ENCODE assay signal across 8 cellular contexts in genomic region chr13:72726721-72727416, GRCh38.
DNase-seq lines count a peak whose midpoint lies in the region; ATAC-seq and FAIRE-seq lines count a peak whose summit lies in the region.

No MANE protein-coding gene starts in this region.

- H3K27ac Mint-ChIP-seq in activated naive CD8-positive, alpha-beta T cell treated with anti-CD3 and anti-CD28 coated beads, Interleukin-2, amount 50 U/mL, for 24 hours = peak overlapping the region; percentile 89

- no peak overlapping the region for H3K27ac ChIP-seq in iPS-18a (ENCODE audit: low read length)

- no peak for FAIRE-seq in RCC 7860 (lab: Jason Lieb, UNC)

- DNase-seq in DMS153 (lab: John Stamatoyannopoulos, UW) (peak; percentile 3), SIG-M5 treated with dmso at 0.1 percent for 504 hours (lab: John Stamatoyannopoulos, UW; ENCODE audit: unreplicated experiment) (peak; percentile 51), RCC 7860 (ENCODE audit: low spot score) (no peak)
- DNase-seq in activated naive CD8-positive, alpha-beta T cell treated with anti-CD3 and anti-CD28 coated beads, Interleukin-2, amount 50 U/mL, for 24 hours = peak; percentile 55
- DNase-seq in stimulated activated CD4-positive, alpha-beta T cell treated with anti-CD3 and anti-CD28 coated beads, Interleukin-12 subunit alpha, Interleukin-12 subunit beta, amount 100 ng/mL, for 48 hours (ENCODE audit: low read depth in 2 of 3, low spot score in 1 of 3) = peak; percentile 13 to 42 (median 15)

- no peaks in the 10 kb centered on the region for H3K9me3 ChIP-seq in iPS-18a (ENCODE audit: control insufficient read depth, low read depth, low read length)

- H3K9ac ChIP-seq in iPS-18a (ENCODE audit: low read length) = peak overlapping the region; percentile 65

- no peaks in the 10 kb centered on the region for H3K9me3 Mint-ChIP-seq in activated naive CD8-positive, alpha-beta T cell treated with anti-CD3 and anti-CD28 coated beads, Interleukin-2, amount 50 U/mL, for 24 hours

- H3K4me3 Mint-ChIP-seq in activated naive CD8-positive, alpha-beta T cell treated with anti-CD3 and anti-CD28 coated beads, Interleukin-2, amount 50 U/mL, for 24 hours = peak overlapping the region; percentile 89

- no peaks in the 10 kb centered on the region for H3K4me1 ChIP-seq in iPS-18a (ENCODE audit: control insufficient read depth, low read depth, low read length)

- H3K4me1 Mint-ChIP-seq in activated naive CD8-positive, alpha-beta T cell treated with anti-CD3 and anti-CD28 coated beads, Interleukin-2, amount 50 U/mL, for 24 hours = peaks cover 57% of the 10 kb centered on the region

- peaks cover 10% of the 10 kb centered on the region for H3K36me3 ChIP-seq in iPS-18a (ENCODE audit: control insufficient read depth, low read depth, low read length)

- peak overlapping the region; percentile 83 for H3K4me3 ChIP-seq in iPS-18a (ENCODE audit: low read length)

- peaks cover 2% of the 10 kb centered on the region for H3K27me3 Mint-ChIP-seq in activated naive CD8-positive, alpha-beta T cell treated with anti-CD3 and anti-CD28 coated beads, Interleukin-2, amount 50 U/mL, for 24 hours

- ATAC-seq in GM19455 (IDR thresholded peaks at IDR 0.05; ENCODE audit: unreplicated experiment) (peak; percentile 35), HG03469 (IDR thresholded peaks at IDR 0.05; ENCODE audit: unreplicated experiment) (peak; percentile 6)
- peak; percentile 20 for ATAC-seq in activated naive CD8-positive, alpha-beta T cell treated with anti-CD3 and anti-CD28 coated beads, Interleukin-2, amount 50 U/mL, for 24 hours

- peaks cover 52% of the 10 kb centered on the region for H3K36me3 Mint-ChIP-seq in activated naive CD8-positive, alpha-beta T cell treated with anti-CD3 and anti-CD28 coated beads, Interleukin-2, amount 50 U/mL, for 24 hours (ENCODE audit: low read depth)

- no peaks in the 10 kb centered on the region for H3K27me3 ChIP-seq in iPS-18a (ENCODE audit: control insufficient read depth, insufficient read depth, low read length)
